Comparison of ENCODE assay signal across 8 cellular contexts in genomic region chr11:28566643-28567042, GRCh38.
DNase-seq lines count a peak whose midpoint lies in the region; ATAC-seq and TF ChIP-seq lines count a peak whose summit lies in the region.

No MANE protein-coding gene starts in this region.

- H3K36me3 ChIP-seq in ascending aorta (no peaks in the 10 kb centered on the region), right atrium auricular region (no peaks in the 10 kb centered on the region), rectal smooth muscle tissue (ENCODE audit: control insufficient read depth, insufficient read depth, low read length) (no peaks in the 10 kb centered on the region)

- H3K4me3 ChIP-seq in HFF-Myc (replicated peaks; ENCODE audit: low read depth, low read length), result no peak overlapping the region
- H3K4me3 ChIP-seq in ascending aorta, result peak overlapping the region; percentile 23 to 41
- peak overlapping the region in 1 of 2 donors; percentile 28 for H3K4me3 ChIP-seq in right atrium auricular region
- peak overlapping the region; percentile 22 for H3K4me3 ChIP-seq in rectal smooth muscle tissue (ENCODE audit: low read length)

- H3K27me3 ChIP-seq in ascending aorta (no peaks in the 10 kb centered on the region), right atrium auricular region (no peaks in the 10 kb centered on the region), rectal smooth muscle tissue (ENCODE audit: control insufficient read depth, insufficient read depth, low read length) (no peaks in the 10 kb centered on the region)

- H3K9me3 ChIP-seq in ascending aorta, result no peaks in the 10 kb centered on the region
- H3K9me3 ChIP-seq in right atrium auricular region, result no peaks in the 10 kb centered on the region

- intact Hi-C loops in ascending aorta (cut with DNase I), result loop anchor here (2.0 to 10.0 kb wide), 2 partner anchors 278 to 458 kb away; partner anchors contain the start of genes KIF18A and METTL15

- H3K9ac ChIP-seq in rectal smooth muscle tissue (ENCODE audit: low read length), result no peak overlapping the region

- DNase-seq in HFF-Myc (ENCODE audit: extremely low read depth, low read depth) (peak; percentile 84), ascending aorta (ENCODE audit: low spot score in 2 of 2) (peak; percentile 74 to 91), right atrium auricular region (ENCODE audit: low spot score) (peak; percentile 95), AML-193 (lab: John Stamatoyannopoulos, UW) (no peak), NCI-H524 treated with DMSO at 0.1 percent for 48 hours (lab: John Stamatoyannopoulos, UW) (no peak), activated T-cell treated with anti-CD3 and anti-CD28 coated beads for 4 hours (no peak)

- H3K27ac ChIP-seq in ascending aorta (peak overlapping the region; percentile 65 to 73), right atrium auricular region (peak overlapping the region; percentile 51 to 65), rectal smooth muscle tissue (ENCODE audit: low read depth, low read length) (no peak overlapping the region)

- no peak for ATAC-seq in GM21390 (IDR thresholded peaks at IDR 0.05; ENCODE audit: unreplicated experiment)

- no peak for TF ChIP-seq CTCF in HFF-Myc (IDR thresholded peaks at IDR 0.05; ENCODE audit: low read depth, low read length, missing control alignments)
- TF ChIP-seq CTCF in ascending aorta (IDR thresholded peaks at IDR 0.05), result no peak
- TF ChIP-seq CTCF in right atrium auricular region (IDR thresholded peaks at IDR 0.05), result no peak

- H3K4me1 ChIP-seq in ascending aorta, result peaks cover 0 to 6% of the 10 kb centered on the region in 2 donors
- H3K4me1 ChIP-seq in right atrium auricular region, result peaks cover 0 to 5% of the 10 kb centered on the region in 2 donors
- no peaks in the 10 kb centered on the region for H3K4me1 ChIP-seq in rectal smooth muscle tissue (ENCODE audit: control insufficient read depth, insufficient read depth, low read length)

Comparison
In these comparisons a context has a peak if more than half of its experiments do, and no peak if none do; other contexts are left out.
1. DNase-seq: peak in HFF-Myc (single experiment), ascending aorta (2 of 2) and right atrium auricular region (single experiment); none in AML-193 (0 of 2), NCI-H524 treated with DMSO at 0.1 percent for 48 hours (single experiment) and activated T-cell treated with anti-CD3 and anti-CD28 coated beads for 4 hours (single experiment).